8 cellular contexts compared by ENCODE assay signal in the genomic region with DNA sequence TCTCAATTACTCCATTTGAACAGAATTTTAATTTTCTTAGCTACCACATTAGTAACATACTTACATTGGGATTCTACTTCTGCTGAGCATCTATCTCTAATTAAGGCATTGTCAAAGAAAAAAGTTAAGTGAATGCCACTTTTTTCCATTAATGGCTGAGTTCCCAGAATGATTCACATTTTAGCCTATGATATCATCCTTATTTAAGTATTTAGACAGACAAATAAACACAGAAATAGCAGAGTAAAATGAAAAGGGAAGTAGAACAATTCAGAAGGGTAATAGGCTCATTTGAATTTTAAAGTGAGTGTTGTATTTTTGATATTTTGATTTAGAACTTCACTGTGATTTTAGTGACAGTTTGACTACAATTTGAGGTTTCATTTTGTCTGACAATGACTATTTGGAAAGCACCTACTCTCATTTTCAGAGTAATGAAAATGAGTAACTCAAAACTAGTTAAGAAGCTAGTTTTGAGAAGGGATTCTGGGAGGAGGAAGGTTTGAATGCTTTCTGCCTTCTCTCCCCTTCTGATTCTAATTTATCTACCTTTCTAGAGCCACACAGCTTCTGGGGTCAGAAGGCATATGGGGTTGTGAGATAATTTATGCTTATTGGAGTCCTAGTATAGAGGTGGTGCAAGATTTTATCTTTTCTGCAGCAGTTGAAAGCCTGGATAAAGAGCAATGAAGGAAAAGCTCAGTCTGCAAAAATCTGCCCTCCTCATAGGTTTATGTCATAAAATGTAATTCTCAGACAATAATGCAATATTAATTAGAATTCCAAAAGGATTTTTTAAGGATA. TPM values are rescaled to one million over a fixed set of nuclear protein-coding genes. Genes with fewer than 3 reads are reported as not detected.
DNase-seq lines count a peak whose midpoint lies in the region; ATAC-seq and TF ChIP-seq lines count a peak whose summit lies in the region.

No MANE protein-coding gene starts in this region.

- H3K36me3 ChIP-seq in HEK293 (ENCODE audit: control insufficient read depth in 2 of 2, insufficient read depth in 1 of 2, low read length in 2 of 2) (peaks cover 0 to 10% of the 10 kb centered on the region in 2 experiments; a peak in 2 of 3 replicates), suprapubic skin (peaks cover 2% of the 10 kb centered on the region)

- peak; percentile 60 for ATAC-seq in GM18508 (IDR thresholded peaks at IDR 0.05; ENCODE audit: insufficient read depth, unreplicated experiment)

- no peak for TF ChIP-seq EP300 in suprapubic skin (IDR thresholded peaks at IDR 0.05)

- 0 out of 2 replicates have a peak, but pooled peaks cover 3% of the 10 kb centered on the region for H3K4me1 ChIP-seq in HEK293 (ENCODE audit: control insufficient read depth, insufficient read depth, low read length)
- H3K4me1 ChIP-seq in suprapubic skin: peaks cover 25% of the 10 kb centered on the region

- no peaks in the 10 kb centered on the region for H3K9me3 ChIP-seq in HEK293 (ENCODE audit: control insufficient read depth, insufficient read depth, low read depth, low read length)
- no peaks in the 10 kb centered on the region for H3K9me3 ChIP-seq in suprapubic skin

- DNase-seq in NCI-H69 (lab: John Stamatoyannopoulos, UW) (peak; percentile 16), fibroblast of the aortic adventitia (ENCODE audit: low read depth) (peak; percentile 80), suprapubic skin (ENCODE audit: low spot score in 2 of 2) (no peak), ecto neural progenitor cell (ENCODE audit: low spot score) (no peak), HuH-7.5 (ENCODE audit: low spot score) (no peak), HEK293T (ENCODE audit: extremely low spot score) (no peak)

- CTCF ChIA-PET in HEK293 (lab: Yijun Ruan, JAX): interaction anchor here (0.6 to 1.3 kb wide), 3 partner anchors 10 to 247 kb away, joined by 3 to 5 read pairs (median 3); no protein-coding TSS in a partner anchor
- CTCF ChIA-PET in HEK293T (lab: Yijun Ruan, JAX): no interaction called here

- H3K27me3 ChIP-seq in suprapubic skin: no peaks in the 10 kb centered on the region

- no peak for TF ChIP-seq CTCF in HEK293 (tag by site-specific recombination; IDR thresholded peaks at IDR 0.05)
- TF ChIP-seq CTCF in fibroblast of the aortic adventitia (IDR thresholded peaks at IDR 0.05; ENCODE audit: insufficient read depth, low read length): no peak
- no peak for TF ChIP-seq CTCF in suprapubic skin (IDR thresholded peaks at IDR 0.05)

- H3K4me3 ChIP-seq in HEK293 (ENCODE audit: low read depth, low read length) (no peak overlapping the region), fibroblast of the aortic adventitia (ENCODE audit: low read depth, low read length) (no peak overlapping the region), suprapubic skin (no peak overlapping the region)

- POLR2A ChIA-PET in HEK293 (lab: Yijun Ruan, JAX): interaction anchor here (1.1 to 1.9 kb wide), 2 partner anchors 13 to 15 kb away, joined by 5 to 7 read pairs; a partner anchor contains a TSS
- POLR2A ChIA-PET in HEK293T (lab: Yijun Ruan, JAX): interaction anchor here (0.8 kb wide), 1 partner anchor 16 kb away, joined by 4 read pairs; no protein-coding TSS in a partner anchor

- no peak overlapping the region for H3K27ac ChIP-seq in HEK293 (ENCODE audit: extremely low read depth, low read depth, low read length)
- H3K27ac ChIP-seq in suprapubic skin: peak overlapping the region; percentile 64

- TF ChIP-seq POLR2A in suprapubic skin (IDR thresholded peaks at IDR 0.05): no peak

TF ChIP-seq in HEK293, 187 proteins besides CTCF, POLR2A, EP300 and RAD21 (continues in another document):
- TF ChIP-seq, protein P1, sequence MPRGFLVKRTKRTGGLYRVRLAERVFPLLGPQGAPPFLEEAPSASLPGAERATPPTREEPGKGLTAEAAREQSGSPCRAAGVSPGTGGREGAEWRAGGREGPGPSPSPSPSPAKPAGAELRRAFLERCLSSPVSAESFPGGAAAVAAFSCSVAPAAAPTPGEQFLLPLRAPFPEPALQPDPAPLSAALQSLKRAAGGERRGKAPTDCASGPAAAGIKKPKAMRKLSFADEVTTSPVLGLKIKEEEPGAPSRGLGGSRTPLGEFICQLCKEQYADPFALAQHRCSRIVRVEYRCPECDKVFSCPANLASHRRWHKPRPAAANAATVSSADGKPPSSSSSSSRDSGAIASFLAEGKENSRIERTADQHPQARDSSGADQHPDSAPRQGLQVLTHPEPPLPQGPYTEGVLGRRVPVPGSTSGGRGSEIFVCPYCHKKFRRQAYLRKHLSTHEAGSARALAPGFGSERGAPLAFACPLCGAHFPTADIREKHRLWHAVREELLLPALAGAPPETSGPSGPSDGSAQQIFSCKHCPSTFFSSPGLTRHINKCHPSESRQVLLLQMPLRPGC (tag by site-specific recombination; IDR thresholded peaks at IDR 0.05): peak; percentile 56; the same call in 1 of the 2 replicates
- TF ChIP-seq ZNF664 (tag by site-specific recombination; IDR thresholded peaks at IDR 0.05): no peak
- no peak for TF ChIP-seq ZNF791 (tag by site-specific recombination; IDR thresholded peaks at IDR 0.05)
- TF ChIP-seq BCL11B (tag by site-specific recombination; IDR thresholded peaks at IDR 0.05; ENCODE audit: low read depth): no peak
- no peak for TF ChIP-seq ZNF37A (tag by site-specific recombination; IDR thresholded peaks at IDR 0.05)
- TF ChIP-seq OVOL3 (tag by site-specific recombination; IDR thresholded peaks at IDR 0.05): no peak
- no peak for TF ChIP-seq HOXD13 (CRISPR knock-in tag; IDR thresholded peaks at IDR 0.05; ENCODE audit: borderline replicate concordance)
- TF ChIP-seq, protein P2, sequence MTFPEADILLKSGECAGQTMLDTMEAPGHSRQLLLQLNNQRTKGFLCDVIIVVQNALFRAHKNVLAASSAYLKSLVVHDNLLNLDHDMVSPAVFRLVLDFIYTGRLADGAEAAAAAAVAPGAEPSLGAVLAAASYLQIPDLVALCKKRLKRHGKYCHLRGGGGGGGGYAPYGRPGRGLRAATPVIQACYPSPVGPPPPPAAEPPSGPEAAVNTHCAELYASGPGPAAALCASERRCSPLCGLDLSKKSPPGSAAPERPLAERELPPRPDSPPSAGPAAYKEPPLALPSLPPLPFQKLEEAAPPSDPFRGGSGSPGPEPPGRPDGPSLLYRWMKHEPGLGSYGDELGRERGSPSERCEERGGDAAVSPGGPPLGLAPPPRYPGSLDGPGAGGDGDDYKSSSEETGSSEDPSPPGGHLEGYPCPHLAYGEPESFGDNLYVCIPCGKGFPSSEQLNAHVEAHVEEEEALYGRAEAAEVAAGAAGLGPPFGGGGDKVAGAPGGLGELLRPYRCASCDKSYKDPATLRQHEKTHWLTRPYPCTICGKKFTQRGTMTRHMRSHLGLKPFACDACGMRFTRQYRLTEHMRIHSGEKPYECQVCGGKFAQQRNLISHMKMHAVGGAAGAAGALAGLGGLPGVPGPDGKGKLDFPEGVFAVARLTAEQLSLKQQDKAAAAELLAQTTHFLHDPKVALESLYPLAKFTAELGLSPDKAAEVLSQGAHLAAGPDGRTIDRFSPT (tag by site-specific recombination; IDR thresholded peaks at IDR 0.05): peak; percentile 68; the same call in 1 of the 2 replicates
- no peak for TF ChIP-seq ZNF830 (tag by site-specific recombination; IDR thresholded peaks at IDR 0.05; ENCODE audit: low read depth)
- peak; percentile 66; the same call in 1 of the 2 replicates for TF ChIP-seq ZEB2 (tag by site-specific recombination; IDR thresholded peaks at IDR 0.05)

TF ChIP-seq in HEK293T, 16 proteins besides CTCF, POLR2A, EP300 and RAD21:
- TF ChIP-seq LEF1 (IDR thresholded peaks at IDR 0.05; ENCODE audit: borderline replicate concordance) (no peak), ELF4 (IDR thresholded peaks at IDR 0.05) (no peak)
TF ChIP-seq in HEK293T: peak in this region for 0.

RNA-seq across cellular contexts. Expression of a gene that starts 15.5 kb away (rescaled TPM):
- 15.4 and 40.6 TPM in 2 replicates for total RNA-seq in fibroblast of the aortic adventitia (ENCODE audit: low replicate concordance)
- total RNA-seq in suprapubic skin: 10 to 100 TPM; 20.2 to 40.4 (median 32.1) TPM

Comparison
In these comparisons a context has a peak if more than half of its experiments do, and no peak if none do; other contexts are left out.
1. DNase-seq: peak in NCI-H69 (single experiment) and fibroblast of the aortic adventitia (single experiment); none in suprapubic skin (0 of 2), ecto neural progenitor cell (single experiment), HuH-7.5 (single experiment) and HEK293T (single experiment).